Comparison of ENCODE assay signal across 17 cellular contexts in genomic region chr1:178702141-178702540, GRCh38. TPM values are rescaled to one million over a fixed set of nuclear protein-coding genes. Genes with fewer than 3 reads are reported as not detected.
A peak's percentile ranks its signal among the peaks of the same experiment; 100 is the strongest.
DNase-seq lines count a peak whose midpoint lies in the region; ATAC-seq and TF ChIP-seq lines count a peak whose summit lies in the region.
"Had no signal": no experiment of that assay in that cellular context is flagged by ENCODE, and none has a peak within 500 bp of the region (broad histone marks: within the 10 kb centered on the region; RNA-seq: fewer than 3 reads in every experiment).

No MANE protein-coding gene starts in this region.

- no peak overlapping the region for H2BK15ac ChIP-seq in IMR-90 (ENCODE audit: low read depth, low read length)

- H3K9me3 ChIP-seq in IMR-90 (ENCODE audit: control insufficient read depth, insufficient read depth, low read length), result no peaks in the 10 kb centered on the region
- no peaks in the 10 kb centered on the region for H3K9me3 ChIP-seq in SK-N-MC (ENCODE audit: low read depth, low read length)

- no peak overlapping the region for H2AFZ ChIP-seq in IMR-90 (replicated peaks; ENCODE audit: low read length, poor library complexity)

- H4K20me1 ChIP-seq in IMR-90 (ENCODE audit: insufficient read depth, low read length), result no peaks in the 10 kb centered on the region

- peaks cover 5% of the 10 kb centered on the region for H3K4me1 ChIP-seq in IMR-90 (ENCODE audit: control insufficient read depth, insufficient read depth, low read length)

- no peak overlapping the region for H4K5ac ChIP-seq in IMR-90 (ENCODE audit: low read depth, low read length)

- H4K91ac ChIP-seq in IMR-90 (ENCODE audit: insufficient read depth, low read depth, low read length), result no peak overlapping the region

- no peak for TF ChIP-seq CTCF in IMR-90 (conservative IDR thresholded peaks at IDR 0.05; ENCODE audit: low read depth, low read length)
- no peak for TF ChIP-seq CTCF in foreskin fibroblast (IDR thresholded peaks at IDR 0.05; ENCODE audit: low read depth, low read length)
- TF ChIP-seq CTCF in chondrocyte (IDR thresholded peaks at IDR 0.05), result no peak

- no peak overlapping the region for H3K4me3 Mint-ChIP-seq in chondrocyte (ENCODE audit: unreplicated experiment)
- H3K4me3 Mint-ChIP-seq: activated CD4-positive, alpha-beta memory T cell treated with anti-CD3 and anti-CD28 coated beads for 36 hours; activated T-helper 17 cell treated with anti-CD3 and anti-CD28 coated beads, Interleukin-2, amount 50 U/mL, for 72 hours had no signal

- H2BK120ac ChIP-seq in IMR-90 (ENCODE audit: low read depth, low read length), result peak overlapping the region; percentile 29; the same call in 1 of the 2 replicates

- TF ChIP-seq RAD21 in IMR-90 (IDR thresholded peaks at IDR 0.05; ENCODE audit: low read length), result no peak

- H2AK9ac ChIP-seq in IMR-90 (replicated peaks; ENCODE audit: low read depth, low read length, poor library complexity), result no peak overlapping the region

- H3K9me3 Mint-ChIP-seq in chondrocyte (ENCODE audit: low read depth), result no peaks in the 10 kb centered on the region
- H3K9me3 Mint-ChIP-seq: activated CD4-positive, alpha-beta memory T cell treated with anti-CD3 and anti-CD28 coated beads for 36 hours; activated T-helper 17 cell treated with anti-CD3 and anti-CD28 coated beads, Interleukin-2, amount 50 U/mL, for 72 hours had no signal

- DNase-seq in AG08395 (ENCODE audit: low spot score), result peak; percentile 55
- peak; percentile 71 for DNase-seq in IMR-90
- no peak for DNase-seq in SK-N-MC (ENCODE audit: low read depth, low spot score)
- peak; percentile 59 to 83 for DNase-seq in foreskin fibroblast
- DNase-seq in chondrocyte (ENCODE audit: low spot score), result no peak
- no peak for DNase-seq in putamen (ENCODE audit: low spot score)
- DNase-seq: activated CD4-positive, alpha-beta memory T cell treated with anti-CD3 and anti-CD28 coated beads for 36 hours; glutamatergic neuron; islet precursor cell; midbrain; NCI-H146; Right ventricle myocardium superior; stimulated activated CD4-positive, alpha-beta T cell treated with anti-CD3 and anti-CD28 coated beads, Interleukin-12 subunit alpha, Interleukin-12 subunit beta, amount 100 ng/mL, for 4 hours; substantia nigra had no signal

- no peaks in the 10 kb centered on the region for H3K27me3 Mint-ChIP-seq in chondrocyte (ENCODE audit: low read depth)

- H3K9ac ChIP-seq in IMR-90 (ENCODE audit: low read depth, low read length) (no peak overlapping the region), SK-N-MC (ENCODE audit: insufficient read length) (peak overlapping the region; percentile 49)

- H3K27ac Mint-ChIP-seq in chondrocyte (ENCODE audit: unreplicated experiment), result no peak overlapping the region
- H3K27ac Mint-ChIP-seq: activated CD4-positive, alpha-beta memory T cell treated with anti-CD3 and anti-CD28 coated beads for 36 hours; activated T-helper 17 cell treated with anti-CD3 and anti-CD28 coated beads, Interleukin-2, amount 50 U/mL, for 72 hours had no signal

- no peak overlapping the region for H3K56ac ChIP-seq in IMR-90 (ENCODE audit: extremely low read depth, insufficient read depth, low read length)

- no peaks in the 10 kb centered on the region for H3K36me3 ChIP-seq in IMR-90 (ENCODE audit: control insufficient read depth, insufficient read depth, low read length)
- no peaks in the 10 kb centered on the region for H3K36me3 ChIP-seq in SK-N-MC (ENCODE audit: insufficient read depth, low read length)

- POLR2A ChIA-PET in IMR-90 (lab: Charles Lee; ENCODE audit: unreplicated experiment), result interaction anchor here (0.6 kb wide), 1 partner anchor 29 kb away, joined by 8 read pairs; no protein-coding TSS in a partner anchor

- TF ChIP-seq POLR2A in IMR-90 (IDR thresholded peaks at IDR 0.05; ENCODE audit: low read depth, low read length), result no peak

- no peak overlapping the region for H3K23ac ChIP-seq in IMR-90 (ENCODE audit: low read depth, low read length)

- 17% methylated on average over 1 of the region's 2 CpGs; no CpG with 5 or more reads in 1 of the 2 experiments for WGBS in IMR-90 (ENCODE audit: extremely low coverage in 2 of 2, insufficient read length in 1 of 2), 2 experiments

- CTCF ChIA-PET in IMR-90 (lab: Yijun Ruan, JAX), result interaction anchor here (0.7 kb wide), 1 partner anchor 482 kb away, joined by 5 read pairs; no protein-coding TSS in a partner anchor

- dilution Hi-C loops in IMR-90 (cut with HindIII; ENCODE audit: low sequenced_read_pairs, unreplicated experiment), result no loop called here

- intact Hi-C loops in IMR-90 (cut with micrococcal nuclease), result no loop called here

- no peak overlapping the region for H2BK20ac ChIP-seq in IMR-90 (ENCODE audit: low read depth, low read length)

- H2AK5ac ChIP-seq in IMR-90 (ENCODE audit: low read depth, low read length), result no peak overlapping the region

- H3K27ac ChIP-seq in IMR-90 (ENCODE audit: insufficient read depth, low read length) (no peak overlapping the region), SK-N-MC (no peak overlapping the region)

- H2BK5ac ChIP-seq in IMR-90 (ENCODE audit: low read depth, low read length, poor library complexity, severe bottlenecking), result peak overlapping the region; percentile 9

- peak; percentile 80 for ATAC-seq in IMR-90 (ENCODE audit: low read depth)
- no peak for ATAC-seq in GM21619 (IDR thresholded peaks at IDR 0.05; ENCODE audit: unreplicated experiment)
- no peak for ATAC-seq in HG03135 (IDR thresholded peaks at IDR 0.05; ENCODE audit: unreplicated experiment)
- ATAC-seq: activated T-helper 17 cell treated with anti-CD3 and anti-CD28 coated beads, Interleukin-2, amount 50 U/mL, for 72 hours had no signal

- no peaks in the 10 kb centered on the region for H3K27me3 ChIP-seq in IMR-90 (ENCODE audit: control insufficient read depth, insufficient read depth, low read length)

- H3K4me3 ChIP-seq in IMR-90 (ENCODE audit: insufficient read depth, low read depth, low read length) (no peak overlapping the region), SK-N-MC (peak overlapping the region; percentile 41), foreskin fibroblast (ENCODE audit: low read depth in 1 of 2, low read length in 2 of 2) (no peak overlapping the region)

- in situ Hi-C loops in IMR-90 (cut with MboI; ENCODE audit: low sequenced_read_pairs), result no loop called here

- H3K9me1 ChIP-seq in IMR-90 (ENCODE audit: insufficient read depth, low read length), result 0 out of 2 replicates have a peak, but pooled peaks cover 3% of the 10 kb centered on the region

- no peaks in the 10 kb centered on the region for H3K36me3 Mint-ChIP-seq in chondrocyte (ENCODE audit: low read depth)
- H3K36me3 Mint-ChIP-seq: activated CD4-positive, alpha-beta memory T cell treated with anti-CD3 and anti-CD28 coated beads for 36 hours had no signal

- no TSS peak for BruUV-seq in IMR-90 (replicated peaks; lab: Mats Ljungman, UMichigan)

- H3K18ac ChIP-seq in IMR-90 (ENCODE audit: low read depth, low read length), result peak overlapping the region; percentile 46; the same call in 1 of the 2 replicates

- H3K14ac ChIP-seq in IMR-90 (replicated peaks; ENCODE audit: low read depth, low read length), result no peak overlapping the region

- H3K79me1 ChIP-seq in IMR-90 (ENCODE audit: low read depth in 1 of 2, low read length in 2 of 2), result no peaks in the 10 kb centered on the region

- H3K4me2 ChIP-seq in IMR-90 (ENCODE audit: low read depth, low read length), result peak overlapping the region; percentile 70; the same call in 1 of the 2 replicates

- 0 out of 4 replicates have a peak overlapping the region, but pooled peaks of 1 of the 2 experiments have one; percentile 15 for H4K8ac ChIP-seq in IMR-90 (ENCODE audit: low read depth in 2 of 2, low read length in 2 of 2)

- H3K4me1 Mint-ChIP-seq in chondrocyte (ENCODE audit: low read depth), result no peaks in the 10 kb centered on the region
- H3K4me1 Mint-ChIP-seq: activated T-helper 17 cell treated with anti-CD3 and anti-CD28 coated beads, Interleukin-2, amount 50 U/mL, for 72 hours had no signal

- no peak overlapping the region for H3K4ac ChIP-seq in IMR-90 (ENCODE audit: low read depth, low read length)

TF ChIP-seq in IMR-90, 13 proteins besides CTCF, POLR2A, EP300 and RAD21:
- no peak for TF ChIP-seq ELK1 (IDR thresholded peaks at IDR 0.05; ENCODE audit: borderline replicate concordance, low read depth, low read length)
- TF ChIP-seq CEBPB (IDR thresholded peaks at IDR 0.05; ENCODE audit: low read depth, low read length), result peak; percentile 93

RNA-seq across cellular contexts. Expression of gene RALGPS2, which starts 22.9 kb away (rescaled TPM):
- total RNA-seq in IMR-90 (2012; rRNA removed) (97.8 and 148 TPM in 2 replicates), chondrocyte (7.2 to 11.5 TPM (median 10.0 TPM) in 3 replicates)
- polyA plus RNA-seq in IMR-90 (2012; rRNA removed), result 9.7 and 13.8 TPM in 2 replicates
- 3.7 and 5.6 TPM in 2 replicates for polyA plus RNA-seq in IMR-90 (2012; cell fraction: cytosol; rRNA removed)
- polyA plus RNA-seq in IMR-90 (2012; cell fraction: nucleus; rRNA removed; ENCODE audit: low replicate concordance), result 5.6 and 27.7 TPM in 2 replicates

Comparison
In these comparisons a context has a peak if more than half of its experiments do, and no peak if none do; other contexts are left out.
1. DNase-seq: peak in AG08395 (single experiment), IMR-90 (single experiment) and foreskin fibroblast (2 of 2); none in SK-N-MC (single experiment), chondrocyte (single experiment) and putamen (single experiment).